Comparison of ENCODE assay signal across 8 cellular contexts in the genomic region with DNA sequence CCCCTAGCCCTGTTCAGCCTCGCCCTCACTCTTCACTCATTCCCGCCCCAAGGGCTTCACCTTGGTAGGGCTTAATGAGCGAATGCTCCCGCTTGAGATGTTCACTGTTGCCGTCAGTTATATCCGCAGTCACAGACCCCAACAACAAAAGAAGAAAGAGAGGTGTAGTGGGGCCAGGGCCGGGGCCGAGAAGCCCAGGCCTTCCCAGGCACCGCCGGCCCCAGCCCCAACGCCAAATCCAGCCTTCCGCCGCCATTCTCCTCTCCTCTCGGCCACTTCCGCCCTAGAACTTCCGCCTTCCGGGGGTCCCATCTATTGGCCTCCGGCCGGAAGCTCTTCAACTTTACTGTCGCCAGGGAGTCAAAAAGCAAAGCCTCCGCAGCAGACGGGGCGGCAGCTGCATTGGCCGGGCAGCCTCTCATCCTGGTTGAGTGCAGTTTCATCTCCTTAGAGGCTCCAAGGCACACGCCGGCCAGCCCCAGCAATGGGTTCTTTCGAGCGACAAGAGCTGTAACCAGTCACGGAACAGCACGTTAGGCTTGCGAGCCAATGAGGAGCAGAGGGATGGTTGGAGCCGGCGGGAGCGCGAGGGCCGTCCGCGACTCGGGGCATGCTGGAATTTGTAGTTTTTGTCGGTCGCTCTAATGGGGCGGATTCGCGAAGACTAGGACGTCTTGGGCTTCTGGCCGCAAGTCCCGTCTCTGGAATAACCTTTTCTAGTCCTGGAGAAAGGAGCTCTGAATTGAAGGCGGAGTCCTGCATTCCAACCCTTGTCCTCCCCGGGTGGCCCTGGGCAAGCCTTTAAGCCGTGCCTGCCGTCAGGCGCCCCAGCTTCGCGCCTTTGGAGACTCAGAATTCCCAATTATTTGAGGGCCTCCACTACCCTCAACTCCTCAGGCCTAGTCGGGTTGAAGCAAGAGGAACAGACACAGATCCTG. TPM values are rescaled to one million over a fixed set of nuclear protein-coding genes. Genes with fewer than 3 reads are reported as not detected.
DNase-seq lines count a peak whose midpoint lies in the region; ATAC-seq and TF ChIP-seq lines count a peak whose summit lies in the region.

A gene with protein sequence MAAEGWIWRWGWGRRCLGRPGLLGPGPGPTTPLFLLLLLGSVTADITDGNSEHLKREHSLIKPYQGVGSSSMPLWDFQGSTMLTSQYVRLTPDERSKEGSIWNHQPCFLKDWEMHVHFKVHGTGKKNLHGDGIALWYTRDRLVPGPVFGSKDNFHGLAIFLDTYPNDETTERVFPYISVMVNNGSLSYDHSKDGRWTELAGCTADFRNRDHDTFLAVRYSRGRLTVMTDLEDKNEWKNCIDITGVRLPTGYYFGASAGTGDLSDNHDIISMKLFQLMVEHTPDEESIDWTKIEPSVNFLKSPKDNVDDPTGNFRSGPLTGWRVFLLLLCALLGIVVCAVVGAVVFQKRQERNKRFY (minus strand): TSS at position 277 of the 938 bp plus-strand sequence. CDS start 21 bp downstream, at position 256.

- H3K4me1 ChIP-seq in cardiac muscle cell (ENCODE audit: low read depth) (peaks cover 7% of the 10 kb centered on the region), trophoblast cell (ENCODE audit: control insufficient read depth in 1 of 2, insufficient read depth in 2 of 2, low read length in 2 of 2) (peaks cover 12 to 16% of the 10 kb centered on the region in 2 experiments), transverse colon (peaks cover 17 to 34% (median 25%) of the 10 kb centered on the region in 4 donors)

- peak within 1 kb of the TSS; percentile 91 for H4K91ac ChIP-seq in trophoblast cell (ENCODE audit: low read depth, low read length)

- ATAC-seq in HG02759 (IDR thresholded peaks at IDR 0.05; ENCODE audit: unreplicated experiment): peak; percentile 95

- WGBS in trophoblast cell (ENCODE audit: extremely low coverage, insufficient coverage, insufficient read length): no CpG with 5 or more reads among the region's 55 CpGs
- 9 to 53% methylated on average over 6 to 55 of the region's 55 CpGs for WGBS in transverse colon (ENCODE audit: low coverage in 1 of 2), 2 donors

- peak; percentile 85 to 96 (median 92) for DNase-seq in NCI-H1417 (lab: John Stamatoyannopoulos, UW)
- peak; percentile 89 to 97 for DNase-seq in SW 1271 (lab: John Stamatoyannopoulos, UW)
- DNase-seq in activated naive CD8-positive, alpha-beta T cell treated with anti-CD3 and anti-CD28 coated beads, Interleukin-2, amount 50 U/mL, for 16 hours (ENCODE audit: low read depth, low spot score): peak; percentile 80
- DNase-seq in cardiac muscle cell (ENCODE audit: low read depth in 1 of 2, low spot score in 1 of 2): peak; percentile 93 to 98
- DNase-seq in trophoblast cell: peak; percentile 93 to 96
- DNase-seq in transverse colon: peak; percentile 94

- peak within 1 kb of the TSS; percentile 11 for H2BK12ac ChIP-seq in trophoblast cell (ENCODE audit: low read length)

- H3K4ac ChIP-seq in trophoblast cell (ENCODE audit: low read depth, low read length): peak within 1 kb of the TSS; percentile 76

- peaks cover 13% of the 10 kb centered on the region for H3K79me2 ChIP-seq in trophoblast cell (ENCODE audit: control insufficient read depth, insufficient read depth, low read length, poor library complexity)

- peak within 1 kb of the TSS; percentile 88 for H3K14ac ChIP-seq in trophoblast cell (ENCODE audit: low read length)

- intact Hi-C loops in transverse colon (cut with DNase I; ENCODE audit: low total_unique reads): no loop called here

- H3K9me3 ChIP-seq in cardiac muscle cell (ENCODE audit: low read depth) (no peaks in the 10 kb centered on the region), trophoblast cell (ENCODE audit: insufficient read depth, low read depth, low read length) (no peaks in the 10 kb centered on the region), transverse colon (no peaks in the 10 kb centered on the region)

- H3K4me2 ChIP-seq in trophoblast cell (ENCODE audit: low read length): peak within 1 kb of the TSS; percentile 82

- peak within 1 kb of the TSS; percentile 96 for H4K8ac ChIP-seq in trophoblast cell (ENCODE audit: low read depth, low read length)

- H3K18ac ChIP-seq in trophoblast cell (ENCODE audit: low read length): peak within 1 kb of the TSS; percentile 85

- H4K12ac ChIP-seq in trophoblast cell (ENCODE audit: low read depth, low read length): peak within 1 kb of the TSS; percentile 97

- in situ Hi-C loops in transverse colon (cut with MboI; ENCODE audit: low pct_ligation_motif_present in 1 of 4, low pct_unique_long_range_greater_than_20kb in 1 of 4, low sequenced_read_pairs in 3 of 4): no loop called here

- TF ChIP-seq CTCF in cardiac muscle cell (IDR thresholded peaks at IDR 0.05; ENCODE audit: low read depth, low read length) (no peak), transverse colon (IDR thresholded peaks at IDR 0.05) (no peak)

- H3K36me3 ChIP-seq in cardiac muscle cell (no peaks in the 10 kb centered on the region), trophoblast cell (ENCODE audit: control insufficient read depth in 1 of 2, insufficient read depth in 2 of 2, low read length in 2 of 2) (peaks cover 3 to 10% of the 10 kb centered on the region in 2 experiments), transverse colon (peaks cover 0 to 8% (median 2%) of the 10 kb centered on the region in 4 donors)

- H2AFZ ChIP-seq in trophoblast cell (ENCODE audit: insufficient read depth, low read length, poor library complexity): peak within 1 kb of the TSS; percentile 96

- H3K9ac ChIP-seq in trophoblast cell (ENCODE audit: low read length): peak within 1 kb of the TSS; percentile 89

- H3K79me1 ChIP-seq in trophoblast cell (ENCODE audit: low read length): peaks cover 10% of the 10 kb centered on the region

- H2BK120ac ChIP-seq in trophoblast cell (ENCODE audit: insufficient read depth, low read length, poor library complexity): peak within 1 kb of the TSS; percentile 90

- H2BK5ac ChIP-seq in trophoblast cell (ENCODE audit: low read depth, low read length, poor library complexity): peak within 1 kb of the TSS; percentile 97

- no peak for TF ChIP-seq EP300 in transverse colon (IDR thresholded peaks at IDR 0.05; ENCODE audit: low read depth)

- H3K27me3 ChIP-seq in cardiac muscle cell (no peaks in the 10 kb centered on the region), trophoblast cell (ENCODE audit: insufficient read depth, low read length) (no peaks in the 10 kb centered on the region), transverse colon (no peaks in the 10 kb centered on the region)

- H3K23ac ChIP-seq in trophoblast cell (ENCODE audit: low read length): no peak within 1 kb of the TSS

- peak within 1 kb of the TSS; percentile 57 for H2AK5ac ChIP-seq in trophoblast cell (ENCODE audit: low read length)

- H3K4me3 ChIP-seq in cardiac muscle cell (peak within 1 kb of the TSS; percentile 72), trophoblast cell (ENCODE audit: low read depth, low read length) (peak within 1 kb of the TSS; percentile 97), transverse colon (peak within 1 kb of the TSS; percentile 77 to 96 (median 82))

- peak within 1 kb of the TSS; percentile 95 for H3K27ac ChIP-seq in cardiac muscle cell
- peak within 1 kb of the TSS; percentile 95 for H3K27ac ChIP-seq in trophoblast cell (ENCODE audit: low read depth, low read length)
- peak within 1 kb of the TSS; percentile 92 to 96 (median 94) for H3K27ac ChIP-seq in transverse colon

- TF ChIP-seq POLR2A in GM10847 (IDR thresholded peaks at IDR 0.05; ENCODE audit: extremely low read depth, insufficient read length): peak; percentile 78
- TF ChIP-seq POLR2A in transverse colon (IDR thresholded peaks at IDR 0.05): peak; percentile 81

RNA-seq across cellular contexts. Expression of the gene that starts here (rescaled TPM):
- total RNA-seq in cardiac muscle cell (163 and 198 TPM in 2 replicates), transverse colon (100 to 1,000 TPM; 236 to 322 (median 293) TPM)
- 213 and 261 TPM in 2 replicates for polyA plus RNA-seq in cardiac muscle cell
- 339 and 340 TPM in 2 replicates for polyA plus RNA-seq in trophoblast cell (2013)

Comparison
In these comparisons a context has a peak if more than half of its experiments do, and no peak if none do; other contexts are left out.
1. Peak in every context shown above with its lines: DNase-seq, ATAC-seq, H3K4me3 ChIP-seq and H3K27ac ChIP-seq.